18 cellular contexts compared by ENCODE assay signal in the genomic region with DNA sequence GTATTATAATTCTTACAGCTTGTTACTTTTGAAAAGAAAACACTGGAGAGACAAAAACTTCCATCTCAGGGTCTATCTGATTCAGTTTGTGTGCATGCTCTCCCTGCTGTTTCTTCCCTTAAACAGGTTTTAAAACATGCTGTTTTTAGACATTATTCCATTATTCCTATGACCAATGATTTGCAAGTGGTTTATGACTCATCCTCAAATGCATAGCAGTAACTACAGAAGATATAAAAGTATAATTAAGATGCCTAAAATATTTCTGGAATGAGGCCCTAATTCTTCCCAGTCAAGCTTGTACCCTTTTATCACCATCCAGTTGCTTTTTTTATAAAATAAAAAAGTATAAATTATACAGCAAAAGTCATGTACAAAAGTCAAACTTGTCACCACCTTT. TPM values are rescaled to one million over a fixed set of nuclear protein-coding genes. Genes with fewer than 3 reads are reported as not detected.
DNase-seq lines count a peak whose midpoint lies in the region; ATAC-seq and TF ChIP-seq lines count a peak whose summit lies in the region.
"Had no signal": no experiment of that assay in that cellular context is flagged by ENCODE, and none has a peak within 500 bp of the region (broad histone marks: within the 10 kb centered on the region; RNA-seq: fewer than 3 reads in every experiment).

No MANE protein-coding gene starts in this region.

- peaks cover 52% of the 10 kb centered on the region for H3K4me1 Mint-ChIP-seq in HFFc6 (ENCODE audit: low read depth)
- peaks cover 15 to 47% (median 28%) of the 10 kb centered on the region in 7 donors for H3K4me1 Mint-ChIP-seq in naive thymus-derived CD4-positive, alpha-beta T cell

- no peak for ATAC-seq in sciatic nerve
- ATAC-seq in activated CD4-positive, CD25-positive, alpha-beta regulatory T cell treated with anti-CD3 and anti-CD28 coated beads, Interleukin-2, amount 50 U/mL, for 24 hours, result no peak
- no peak for ATAC-seq in naive thymus-derived CD4-positive, alpha-beta T cell
- ATAC-seq in GM19463 (IDR thresholded peaks at IDR 0.05; ENCODE audit: unreplicated experiment), result no peak
- ATAC-seq: activated T-cell treated with anti-CD3 and anti-CD28 coated beads, Interleukin-2, amount 50 U/mL, for 4 hours; GM23338; psoas muscle had no signal

- H3K27ac Mint-ChIP-seq in HFFc6, result peak overlapping the region; percentile 26
- H3K27ac Mint-ChIP-seq in naive thymus-derived CD4-positive, alpha-beta T cell, result no peak overlapping the region
- H3K27ac Mint-ChIP-seq: activated naive CD8-positive, alpha-beta T cell treated with anti-CD3 and anti-CD28 coated beads for 36 hours; GM23338; naive B cell had no signal

- TF ChIP-seq CTCF in AG04449 (IDR thresholded peaks at IDR 0.05; ENCODE audit: insufficient read depth, low read length, missing control alignments), result no peak
- no peak for TF ChIP-seq CTCF in HFFc6 (IDR thresholded peaks at IDR 0.05)

- no peak overlapping the region for H3K4me3 ChIP-seq in AG04449 (ENCODE audit: low read depth, low read length)
- H3K4me3 ChIP-seq in naive thymus-derived CD4-positive, alpha-beta T cell (ENCODE audit: low read length), result no peak overlapping the region
- H3K4me3 ChIP-seq: GM23338, left ventricle myocardium inferior, psoas muscle had no signal

- CTCF ChIA-PET in AG04449 (lab: Yijun Ruan, JAX), result interaction anchor here (10.6 kb wide), 1 partner anchor 424 kb away, joined by 233 read pairs; no protein-coding TSS in a partner anchor
- CTCF ChIA-PET in naive thymus-derived CD4-positive, alpha-beta T cell (lab: Charles Lee), result interaction anchor here (0.7 to 1.0 kb wide), 2 partner anchors 28 to 450 kb away, joined by 3 to 4 read pairs; no protein-coding TSS in a partner anchor

- intact Hi-C loops in sciatic nerve (cut with DNase I), result no loop called here
- intact Hi-C loops in naive thymus-derived CD4-positive, alpha-beta T cell (cut with micrococcal nuclease), result loop anchor here in 1 of 2 donors (5.0 kb wide), 1 partner anchor 348 kb away; no protein-coding TSS in a partner anchor

- DNase-seq in AG04449 (ENCODE audit: low read depth, low spot score), result peak; percentile 55
- peak; percentile 70 for DNase-seq in HFFc6
- peak; percentile 58 for DNase-seq in amniotic epithelial cell (ENCODE audit: low read depth)
- DNase-seq in foreskin melanocyte, result peak; percentile 46
- DNase-seq in sciatic nerve (ENCODE audit: low spot score), result no peak
- no peak for DNase-seq in naive thymus-derived CD4-positive, alpha-beta T cell
- DNase-seq: activated CD4-positive, alpha-beta T cell treated with anti-CD3 and anti-CD28 coated beads, Interleukin-2, amount 50 U/mL, for 48 hours; activated naive CD8-positive, alpha-beta T cell treated with anti-CD3 and anti-CD28 coated beads for 36 hours; activated T-cell treated with anti-CD3 and anti-CD28 coated beads, Interleukin-2, amount 50 U/mL, for 4 hours; left ventricle myocardium inferior; naive B cell; NCI-H1417; NCI-H345; psoas muscle; SIG-M5 had no signal

- H3K4me3 Mint-ChIP-seq in HFFc6, result peak overlapping the region; percentile 7
- no peak overlapping the region for H3K4me3 Mint-ChIP-seq in naive thymus-derived CD4-positive, alpha-beta T cell
- H3K4me3 Mint-ChIP-seq: activated naive CD8-positive, alpha-beta T cell treated with anti-CD3 and anti-CD28 coated beads for 36 hours; activated T-cell treated with anti-CD3 and anti-CD28 coated beads, Interleukin-2, amount 50 U/mL, for 4 hours; GM23338 had no signal

- H3K9me3 ChIP-seq in naive thymus-derived CD4-positive, alpha-beta T cell (ENCODE audit: control insufficient read depth in 2 of 3, low read length in 3 of 3), result no peaks in the 10 kb centered on the region
- H3K9me3 ChIP-seq: psoas muscle had no signal

- H3K36me3 ChIP-seq in naive thymus-derived CD4-positive, alpha-beta T cell (ENCODE audit: control insufficient read depth in 2 of 3, insufficient read depth in 3 of 3, low read length in 3 of 3), result peaks cover 0 to 3% (median 0%) of the 10 kb centered on the region in 3 experiments
- H3K36me3 ChIP-seq: left ventricle myocardium inferior had no signal

- POLR2A ChIA-PET in AG04449 (lab: Yijun Ruan, JAX), result no interaction called here
- POLR2A ChIA-PET in naive thymus-derived CD4-positive, alpha-beta T cell (lab: Charles Lee), result interaction anchor here (1.0 kb wide), 1 partner anchor 16 kb away, joined by 3 read pairs; no protein-coding TSS in a partner anchor

- H3K4me1 ChIP-seq in naive thymus-derived CD4-positive, alpha-beta T cell (ENCODE audit: control insufficient read depth in 2 of 2, insufficient read depth in 2 of 2, low read length in 2 of 2), result peaks cover 6 to 8% of the 10 kb centered on the region in 2 donors

- no peaks in the 10 kb centered on the region for H3K27me3 ChIP-seq in naive thymus-derived CD4-positive, alpha-beta T cell (ENCODE audit: control insufficient read depth in 2 of 2, insufficient read depth in 2 of 2, low read length in 2 of 2)

- no peaks in the 10 kb centered on the region for H3K9me3 Mint-ChIP-seq in HFFc6
- no peaks in the 10 kb centered on the region for H3K9me3 Mint-ChIP-seq in naive thymus-derived CD4-positive, alpha-beta T cell
- H3K9me3 Mint-ChIP-seq: activated naive CD8-positive, alpha-beta T cell treated with anti-CD3 and anti-CD28 coated beads for 36 hours; activated T-cell treated with anti-CD3 and anti-CD28 coated beads, Interleukin-2, amount 50 U/mL, for 4 hours; GM23338; naive B cell had no signal

- no peak overlapping the region for H3K27ac ChIP-seq in naive thymus-derived CD4-positive, alpha-beta T cell (ENCODE audit: low read depth, low read length)
- H3K27ac ChIP-seq: left ventricle myocardium inferior, psoas muscle had no signal

- no peaks in the 10 kb centered on the region; the same call in 1 of the 2 replicates for H3K27me3 Mint-ChIP-seq in HFFc6 (ENCODE audit: insufficient read depth)
- peaks cover 0 to 2% (median 0%) of the 10 kb centered on the region in 5 donors for H3K27me3 Mint-ChIP-seq in naive thymus-derived CD4-positive, alpha-beta T cell
- H3K27me3 Mint-ChIP-seq: activated naive CD8-positive, alpha-beta T cell treated with anti-CD3 and anti-CD28 coated beads for 36 hours; naive B cell had no signal

- no peaks in the 10 kb centered on the region for H3K36me3 Mint-ChIP-seq in HFFc6 (ENCODE audit: low read depth)
- peaks cover 0 to 32% (median 16%) of the 10 kb centered on the region in 5 donors for H3K36me3 Mint-ChIP-seq in naive thymus-derived CD4-positive, alpha-beta T cell

RNA-seq across cellular contexts. Expression of gene DTWD2, which starts 3.7 kb away (rescaled TPM):
- 1 to 10 TPM; 4.9 to 7.3 (median 5.6) TPM for total RNA-seq in HFFc6 (2021; fragmentation: NEBNext Ultra II Directional; extraction: Animal tissue kit (Norgen Biotek cat#: 25700))
- total RNA-seq in sciatic nerve, result 6.9 TPM
- 1 to 10 TPM; 2.6 to 5.8 (median 3.4) TPM for total RNA-seq in naive thymus-derived CD4-positive, alpha-beta T cell
- 1 to 10 TPM; 2.5 to 4.3 TPM for polyA plus RNA-seq in naive thymus-derived CD4-positive, alpha-beta T cell

Comparison
In these comparisons a context has a peak if more than half of its experiments do, and no peak if none do; other contexts are left out.
1. DNase-seq: peak in AG04449 (single experiment), HFFc6 (single experiment), amniotic epithelial cell (single experiment) and foreskin melanocyte (single experiment); none in sciatic nerve (single experiment) and naive thymus-derived CD4-positive, alpha-beta T cell (0 of 9).